In genomic region chr5:80103375-80103774, GRCh38 we compare ENCODE assay signal across 20 cellular contexts.
DNase-seq lines count a peak whose midpoint lies in the region; ATAC-seq and TF ChIP-seq lines count a peak whose summit lies in the region.
"Had no signal": no experiment of that assay in that cellular context is flagged by ENCODE, and none has a peak within 500 bp of the region (broad histone marks: within the 10 kb centered on the region; RNA-seq: fewer than 3 reads in every experiment).

No MANE protein-coding gene starts in this region.

- H3K36me3 ChIP-seq in heart left ventricle: no peaks in the 10 kb centered on the region
- no peaks in the 10 kb centered on the region for H3K36me3 ChIP-seq in KOPT-K1 (ENCODE audit: insufficient read depth, low read length)
- no peaks in the 10 kb centered on the region for H3K36me3 ChIP-seq in endodermal cell (ENCODE audit: control insufficient read depth, insufficient read depth, low read length)
- H3K36me3 ChIP-seq: BE2C, MG63 had no signal

- no TSS peak for BruUV-seq in MCF 10A (replicated peaks; lab: Mats Ljungman, UMichigan)

- H3K27me3 ChIP-seq in heart left ventricle (no peaks in the 10 kb centered on the region), endodermal cell (ENCODE audit: control insufficient read depth, insufficient read depth, low read length, poor library complexity, severe bottlenecking) (no peaks in the 10 kb centered on the region), dorsolateral prefrontal cortex (no peaks in the 10 kb centered on the region)
- H3K27me3 ChIP-seq: BE2C, MG63 had no signal

- no peak overlapping the region for H3K27ac ChIP-seq in heart left ventricle
- peak overlapping the region; percentile 60 for H3K27ac ChIP-seq in KOPT-K1 (ENCODE audit: low read depth, low read length, poor library complexity, severe bottlenecking)
- no peak overlapping the region for H3K27ac ChIP-seq in endodermal cell (ENCODE audit: low read depth, low read length)
- H3K27ac ChIP-seq in dorsolateral prefrontal cortex: no peak overlapping the region

- H3K9me3 ChIP-seq in heart left ventricle (no peaks in the 10 kb centered on the region), KOPT-K1 (ENCODE audit: insufficient read depth, low read length, poor library complexity, severe bottlenecking) (no peaks in the 10 kb centered on the region), endodermal cell (ENCODE audit: control insufficient read depth, low read length) (peaks cover 9% of the 10 kb centered on the region)
- H3K9me3 ChIP-seq: BE2C, MG63, SK-N-SH had no signal

- POLR2A ChIA-PET in MCF 10A (lab: Yijun Ruan, JAX): no interaction called here

- H3K27me3 Mint-ChIP-seq in endodermal cell (ENCODE audit: insufficient read depth) (no peaks in the 10 kb centered on the region), MCF 10A (ENCODE audit: insufficient read depth, unreplicated experiment) (no peaks in the 10 kb centered on the region)

- no peak for ATAC-seq in heart left ventricle
- ATAC-seq: K562, Panc1 had no signal

- peaks cover 0 to 19% (median 0%) of the 10 kb centered on the region in 12 donors for H3K4me1 ChIP-seq in heart left ventricle
- no peaks in the 10 kb centered on the region for H3K4me1 ChIP-seq in endodermal cell (ENCODE audit: control insufficient read depth, insufficient read depth, low read length)
- H3K4me1 ChIP-seq: BE2C had no signal

- H3K4me3 Mint-ChIP-seq in endodermal cell (no peak overlapping the region), MCF 10A (ENCODE audit: unreplicated experiment) (no peak overlapping the region)
- H3K4me3 Mint-ChIP-seq: HFFc6 had no signal

- H3K9ac ChIP-seq in endodermal cell (ENCODE audit: extremely low read depth, low read length, poor library complexity, severe bottlenecking): no peak overlapping the region
- H3K9ac ChIP-seq: SK-N-SH had no signal

- no peak for TF ChIP-seq POLR2A in heart left ventricle (IDR thresholded peaks at IDR 0.05)

- intact Hi-C loops in cardiac septum (cut with DNase I) (no loop called here), heart left ventricle (cut with DNase I) (loop anchor here in 1 of 10 donors (5.0 kb wide), 1 partner anchor 39 kb away; no protein-coding TSS in a partner anchor), dorsolateral prefrontal cortex (cut with DNase I) (no loop called here), MCF 10A (cut with micrococcal nuclease) (no loop called here)

- 80 to 95% (median 84%) methylated on average over 6 of the region's 6 CpGs for WGBS in heart left ventricle, 4 donors
- WGBS in endodermal cell (ENCODE audit: insufficient coverage in 1 of 2, insufficient read length in 1 of 2), 2 experiments: 92 to 96% methylated on average over 3 to 6 of the region's 6 CpGs

- H3K4me3 ChIP-seq in heart left ventricle (no peak overlapping the region), endodermal cell (ENCODE audit: low read length) (no peak overlapping the region), dorsolateral prefrontal cortex (no peak overlapping the region)
- H3K4me3 ChIP-seq: K562, MG63 had no signal

- H3K36me3 Mint-ChIP-seq in endodermal cell (ENCODE audit: low read depth) (no peaks in the 10 kb centered on the region), MCF 10A (ENCODE audit: insufficient read depth, unreplicated experiment) (no peaks in the 10 kb centered on the region)

- TF ChIP-seq CTCF in heart left ventricle (IDR thresholded peaks at IDR 0.05) (no peak), endodermal cell (conservative IDR thresholded peaks at IDR 0.05) (no peak), dorsolateral prefrontal cortex (IDR thresholded peaks at IDR 0.05 in 54 of 56, conservative IDR thresholded peaks at IDR 0.05 in 2 of 56; ENCODE audit: low read depth in 1 of 56, partially characterized antibody in 56 of 56) (no peak), MCF 10A (IDR thresholded peaks at IDR 0.05; ENCODE audit: unreplicated experiment) (no peak), GM20000 (IDR thresholded peaks at IDR 0.05; ENCODE audit: extremely low read depth, missing control alignments) (no peak)

- CTCF ChIA-PET in MCF 10A (lab: Yijun Ruan, JAX): interaction anchor here (1.9 to 2.1 kb wide), 2 partner anchors 12 to 204 kb away, joined by 6 to 10 read pairs; no protein-coding TSS in a partner anchor

- peak; percentile 56 for DNase-seq in cardiac septum (ENCODE audit: low spot score)
- DNase-seq in heart left ventricle: no peak
- peak; percentile 35 for DNase-seq in endodermal cell
- DNase-seq in dorsolateral prefrontal cortex: no peak
- DNase-seq in MCF 10A (ENCODE audit: unreplicated experiment): no peak
- no peak for DNase-seq in GM20000 (ENCODE audit: low spot score)
- DNase-seq: BE2C, DMS79, GOT3, HFFc6, MG63, NCI-H1105 treated with DMSO at 0.1 percent for 48 hours, NCI-H187, NCI-H510A, NCI-H82, Right ventricle myocardium superior, SK-N-SH had no signal

- H3K9me3 Mint-ChIP-seq in endodermal cell (no peaks in the 10 kb centered on the region), MCF 10A (ENCODE audit: unreplicated experiment) (peaks cover 7% of the 10 kb centered on the region)
- H3K9me3 Mint-ChIP-seq: HFFc6 had no signal

- H3K27ac Mint-ChIP-seq in endodermal cell (no peak overlapping the region), MCF 10A (ENCODE audit: low read depth, unreplicated experiment) (no peak overlapping the region)
- H3K27ac Mint-ChIP-seq: HFFc6 had no signal

- H3K4me1 Mint-ChIP-seq in endodermal cell (peaks cover 23% of the 10 kb centered on the region), MCF 10A (ENCODE audit: insufficient read depth, unreplicated experiment) (no peaks in the 10 kb centered on the region)

Comparison
In these comparisons a context has a peak if more than half of its experiments do, and no peak if none do; other contexts are left out.
1. DNase-seq: peak in cardiac septum (single experiment) and endodermal cell (single experiment); none in heart left ventricle (0 of 5), dorsolateral prefrontal cortex (0 of 10), MCF 10A (single experiment) and GM20000 (single experiment).